Comparison of ENCODE assay signal across 25 cellular contexts in the genomic region with DNA sequence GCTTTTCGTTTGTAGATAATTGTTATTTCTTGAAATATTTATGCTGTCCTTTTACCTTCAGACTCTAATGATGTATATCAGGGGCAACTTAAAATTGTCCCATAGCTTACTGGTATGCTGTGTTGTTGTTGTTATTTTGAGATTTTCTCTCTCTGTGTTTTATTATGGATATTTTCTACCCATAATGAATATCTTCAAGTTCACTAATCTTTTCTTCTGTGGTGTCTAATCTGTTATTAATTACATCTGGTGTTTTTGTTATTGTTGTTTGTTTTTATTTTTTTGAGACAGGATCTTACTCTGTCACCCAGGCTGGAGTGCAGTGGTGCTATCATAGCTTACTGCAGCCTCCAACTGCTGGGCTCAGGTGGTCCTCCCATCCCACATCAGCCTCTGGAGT. TPM values are rescaled to one million over a fixed set of nuclear protein-coding genes. Genes with fewer than 3 reads are reported as not detected.
A peak's percentile ranks its signal among the peaks of the same experiment; 100 is the strongest.
DNase-seq lines count a peak whose midpoint lies in the region; ATAC-seq and TF ChIP-seq lines count a peak whose summit lies in the region.
"Had no signal": no experiment of that assay in that cellular context is flagged by ENCODE, and none has a peak within 500 bp of the region (broad histone marks: within the 10 kb centered on the region; RNA-seq: fewer than 3 reads in every experiment).

No MANE protein-coding gene starts in this region.

- H3K9me2 ChIP-seq in SK-N-SH = no peaks in the 10 kb centered on the region

- H3K4me3 Mint-ChIP-seq in T-helper 17 cell = no peak overlapping the region
- no peak overlapping the region for H3K4me3 Mint-ChIP-seq in central memory CD8-positive, alpha-beta T cell
- no peak overlapping the region for H3K4me3 Mint-ChIP-seq in stimulated activated memory B cell treated with anti-CD40 and anti-IgM and Interleukin-4, amounts not matched to agents 10 μg/mL and 1 μg/mL and 100 μg/mL, for 72 hours
- H3K4me3 Mint-ChIP-seq: B cell; CD4-positive, alpha-beta memory T cell; CD4-positive, CD25-positive, alpha-beta regulatory T cell; CD8-positive, alpha-beta memory T cell had no signal

- no peaks in the 10 kb centered on the region for H3F3A ChIP-seq in SK-N-SH (replicated peaks; ENCODE audit: insufficient read depth)

- no peak overlapping the region for H3K4me3 ChIP-seq in SK-N-SH (ENCODE audit: low read depth in 2 of 2, low read length in 1 of 2)
- H3K4me3 ChIP-seq: A549; BLaER1 treated with 17β-estradiol and CSF1 and Interleukin-3, amounts not matched to agents 10 nM and 100 nM; GM12878 had no signal

- H3K4me1 Mint-ChIP-seq in T-helper 17 cell = peaks cover 18% of the 10 kb centered on the region
- H3K4me1 Mint-ChIP-seq in central memory CD8-positive, alpha-beta T cell = peaks cover 19% of the 10 kb centered on the region
- H3K4me1 Mint-ChIP-seq in stimulated activated memory B cell treated with anti-CD40 and anti-IgM and Interleukin-4, amounts not matched to agents 10 μg/mL and 1 μg/mL and 100 μg/mL, for 72 hours = peaks cover 4% of the 10 kb centered on the region
- H3K4me1 Mint-ChIP-seq: B cell had no signal

- H3K9me3 ChIP-seq in SK-N-SH (no peaks in the 10 kb centered on the region), T-helper 17 cell (ENCODE audit: control insufficient read depth, low read length, poor library complexity, severe bottlenecking) (no peaks in the 10 kb centered on the region)

- no peaks in the 10 kb centered on the region for H3K4me1 ChIP-seq in SK-N-SH (ENCODE audit: control insufficient read depth in 1 of 2, insufficient read depth in 2 of 2, low read depth in 1 of 2, low read length in 1 of 2)
- H3K4me1 ChIP-seq: A549 had no signal

- ATAC-seq in SK-N-SH treated with all-trans-retinoic acid at 6 μM for 48 hours (no peak), T-helper 17 cell (no peak)
- no peak for ATAC-seq in central memory CD8-positive, alpha-beta T cell (replicated peaks; ENCODE audit: extremely low read depth, poor library complexity, severe bottlenecking)
- no peak for ATAC-seq in stimulated activated memory B cell treated with anti-CD40 and anti-IgM and Interleukin-4, amounts not matched to agents 10 μg/mL and 1 μg/mL and 100 μg/mL, for 72 hours
- ATAC-seq: A549, GM12878 had no signal

- TF ChIP-seq RAD21 in SK-N-SH (IDR thresholded peaks at IDR 0.05; ENCODE audit: low read length) = no peak

- WGBS in SK-N-SH (ENCODE audit: low lambda C conversion rate) = 90% methylated on average over 1 of the region's 1 CpG

- H3K27ac Mint-ChIP-seq in T-helper 17 cell = peak overlapping the region; percentile 47
- peak overlapping the region; percentile 19 for H3K27ac Mint-ChIP-seq in central memory CD8-positive, alpha-beta T cell (ENCODE audit: low read depth)
- peak overlapping the region; percentile 10 for H3K27ac Mint-ChIP-seq in stimulated activated memory B cell treated with anti-CD40 and anti-IgM and Interleukin-4, amounts not matched to agents 10 μg/mL and 1 μg/mL and 100 μg/mL, for 72 hours
- H3K27ac Mint-ChIP-seq: B cell; CD8-positive, alpha-beta memory T cell had no signal

- POLR2A ChIA-PET in SK-N-SH (lab: Yijun Ruan, JAX) = no interaction called here

- DNase-seq in SK-N-SH (no peak), T-helper 17 cell (no peak), nucleus accumbens (lab: John Stamatoyannopoulos, UW) (no peak), CD1c-positive myeloid dendritic cell (ENCODE audit: extremely low spot score) (no peak)
- DNase-seq in central memory CD8-positive, alpha-beta T cell (ENCODE audit: low spot score in 2 of 2) = no peak
- DNase-seq: AML-193; CD4-positive, alpha-beta memory T cell; CD4-positive, CD25-positive, alpha-beta regulatory T cell; CD8-positive, alpha-beta memory T cell; COR-L47; DMS 273 treated with DMSO at 0.1 percent for 48 hours; DMS153; DMS53; DMS79; DND-41; EL; GDM1 had no signal

- no peak overlapping the region for H2AFZ ChIP-seq in SK-N-SH (ENCODE audit: low read depth)

- TF ChIP-seq CTCF in SK-N-SH (IDR thresholded peaks at IDR 0.05) = no peak

- no peaks in the 10 kb centered on the region for H4K20me1 ChIP-seq in SK-N-SH (ENCODE audit: insufficient read depth)

- H3K36me3 ChIP-seq in SK-N-SH (replicated peaks in 1 of 2; ENCODE audit: control insufficient read depth in 1 of 2, insufficient read depth in 2 of 2, low read length in 1 of 2) = peaks cover 21 to 73% of the 10 kb centered on the region in 2 experiments

- no peak overlapping the region for H3K9ac ChIP-seq in SK-N-SH
- H3K9ac ChIP-seq: BLaER1 treated with 17β-estradiol and CSF1 and Interleukin-3, amounts not matched to agents 10 nM and 100 nM had no signal

- no peaks in the 10 kb centered on the region for H3K27me3 Mint-ChIP-seq in T-helper 17 cell
- H3K27me3 Mint-ChIP-seq in central memory CD8-positive, alpha-beta T cell = no peaks in the 10 kb centered on the region
- H3K27me3 Mint-ChIP-seq in stimulated activated memory B cell treated with anti-CD40 and anti-IgM and Interleukin-4, amounts not matched to agents 10 μg/mL and 1 μg/mL and 100 μg/mL, for 72 hours = no peaks in the 10 kb centered on the region
- H3K27me3 Mint-ChIP-seq: B cell; CD4-positive, alpha-beta memory T cell; CD4-positive, CD25-positive, alpha-beta regulatory T cell; CD8-positive, alpha-beta memory T cell had no signal

- peaks cover 70% of the 10 kb centered on the region for H3K79me2 ChIP-seq in SK-N-SH (ENCODE audit: insufficient read depth)

- H3K9me3 Mint-ChIP-seq in central memory CD8-positive, alpha-beta T cell = no peaks in the 10 kb centered on the region
- no peaks in the 10 kb centered on the region for H3K9me3 Mint-ChIP-seq in stimulated activated memory B cell treated with anti-CD40 and anti-IgM and Interleukin-4, amounts not matched to agents 10 μg/mL and 1 μg/mL and 100 μg/mL, for 72 hours
- H3K9me3 Mint-ChIP-seq: CD4-positive, alpha-beta memory T cell; CD8-positive, alpha-beta memory T cell had no signal

- no peaks in the 10 kb centered on the region for H3K36me3 Mint-ChIP-seq in T-helper 17 cell (ENCODE audit: low read depth)
- peaks cover 36% of the 10 kb centered on the region for H3K36me3 Mint-ChIP-seq in central memory CD8-positive, alpha-beta T cell (ENCODE audit: insufficient read depth)
- H3K36me3 Mint-ChIP-seq in stimulated activated memory B cell treated with anti-CD40 and anti-IgM and Interleukin-4, amounts not matched to agents 10 μg/mL and 1 μg/mL and 100 μg/mL, for 72 hours = peaks cover 56% of the 10 kb centered on the region

- no peak for TF ChIP-seq EP300 in SK-N-SH (IDR thresholded peaks at IDR 0.05; ENCODE audit: borderline replicate concordance in 1 of 2, low read depth in 1 of 2, low read length in 1 of 2)

- no peaks in the 10 kb centered on the region for H3K27me3 ChIP-seq in SK-N-SH (ENCODE audit: insufficient read depth)
- H3K27me3 ChIP-seq: BLaER1 treated with 17β-estradiol and CSF1 and Interleukin-3, amounts not matched to agents 10 nM and 100 nM had no signal

- H3K27ac ChIP-seq in SK-N-SH (ENCODE audit: low read depth in 2 of 2, low read length in 1 of 2) = no peak overlapping the region
- H3K27ac ChIP-seq: 22Rv1; A549; BLaER1 treated with 17β-estradiol and CSF1 and Interleukin-3, amounts not matched to agents 10 nM and 100 nM; C4-2B had no signal

- no peak overlapping the region for H3K4me2 ChIP-seq in SK-N-SH
- H3K4me2 ChIP-seq: A549; BLaER1 treated with 17β-estradiol and CSF1 and Interleukin-3, amounts not matched to agents 10 nM and 100 nM had no signal

- CTCF ChIA-PET in SK-N-SH (lab: Yijun Ruan, JAX) = interaction anchor here (2.1 to 2.7 kb wide), 2 partner anchors 27 to 190 kb away, joined by 11 to 12 read pairs; no protein-coding TSS in a partner anchor

TF ChIP-seq in SK-N-SH treated with all-trans-retinoic acid at 6 μM for 48 hours, 23 proteins besides CTCF, POLR2A, EP300 and RAD21:
- TF ChIP-seq CSDC2 (CRISPR knock-in tag; IDR thresholded peaks at IDR 0.05) (no peak), ZFP30 (CRISPR knock-in tag; IDR thresholded peaks at IDR 0.05) (peak; percentile 92), ZNF8 (CRISPR knock-in tag; IDR thresholded peaks at IDR 0.05) (no peak)

TF ChIP-seq in SK-N-SH, 30 proteins besides CTCF, POLR2A, EP300 and RAD21 (continues in another document):
- TF ChIP-seq NFIC (IDR thresholded peaks at IDR 0.05; ENCODE audit: borderline replicate concordance) (no peak), EZH2phosphoT487 (IDR thresholded peaks at IDR 0.05; ENCODE audit: borderline replicate concordance, low read depth) (no peak), SIN3A (IDR thresholded peaks at IDR 0.05; ENCODE audit: borderline replicate concordance, low read depth, low read length) (no peak), TAF1 (IDR thresholded peaks at IDR 0.05; ENCODE audit: borderline replicate concordance, low read depth, low read length) (no peak), TCF12 (IDR thresholded peaks at IDR 0.05) (no peak), FOXJ3 (CRISPR knock-in tag; IDR thresholded peaks at IDR 0.05) (no peak), MXI1 (IDR thresholded peaks at IDR 0.05; ENCODE audit: low read depth, low read length) (no peak)
- TF ChIP-seq, protein P1, sequence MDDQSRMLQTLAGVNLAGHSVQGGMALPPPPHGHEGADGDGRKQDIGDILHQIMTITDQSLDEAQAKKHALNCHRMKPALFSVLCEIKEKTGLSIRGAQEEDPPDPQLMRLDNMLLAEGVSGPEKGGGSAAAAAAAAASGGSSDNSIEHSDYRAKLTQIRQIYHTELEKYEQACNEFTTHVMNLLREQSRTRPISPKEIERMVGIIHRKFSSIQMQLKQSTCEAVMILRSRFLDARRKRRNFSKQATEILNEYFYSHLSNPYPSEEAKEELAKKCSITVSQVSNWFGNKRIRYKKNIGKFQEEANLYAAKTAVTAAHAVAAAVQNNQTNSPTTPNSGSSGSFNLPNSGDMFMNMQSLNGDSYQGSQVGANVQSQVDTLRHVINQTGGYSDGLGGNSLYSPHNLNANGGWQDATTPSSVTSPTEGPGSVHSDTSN (IDR thresholded peaks at IDR 0.05) = no peak
- TF ChIP-seq, protein P2, sequence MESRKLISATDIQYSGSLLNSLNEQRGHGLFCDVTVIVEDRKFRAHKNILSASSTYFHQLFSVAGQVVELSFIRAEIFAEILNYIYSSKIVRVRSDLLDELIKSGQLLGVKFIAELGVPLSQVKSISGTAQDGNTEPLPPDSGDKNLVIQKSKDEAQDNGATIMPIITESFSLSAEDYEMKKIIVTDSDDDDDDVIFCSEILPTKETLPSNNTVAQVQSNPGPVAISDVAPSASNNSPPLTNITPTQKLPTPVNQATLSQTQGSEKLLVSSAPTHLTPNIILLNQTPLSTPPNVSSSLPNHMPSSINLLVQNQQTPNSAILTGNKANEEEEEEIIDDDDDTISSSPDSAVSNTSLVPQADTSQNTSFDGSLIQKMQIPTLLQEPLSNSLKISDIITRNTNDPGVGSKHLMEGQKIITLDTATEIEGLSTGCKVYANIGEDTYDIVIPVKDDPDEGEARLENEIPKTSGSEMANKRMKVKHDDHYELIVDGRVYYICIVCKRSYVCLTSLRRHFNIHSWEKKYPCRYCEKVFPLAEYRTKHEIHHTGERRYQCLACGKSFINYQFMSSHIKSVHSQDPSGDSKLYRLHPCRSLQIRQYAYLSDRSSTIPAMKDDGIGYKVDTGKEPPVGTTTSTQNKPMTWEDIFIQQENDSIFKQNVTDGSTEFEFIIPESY (IDR thresholded peaks at IDR 0.05; ENCODE audit: borderline replicate concordance, low read depth) = no peak

RNA-seq across cellular contexts. Expression of a gene that starts 28.5 kb away (rescaled TPM):
- 4.5 and 7.3 TPM in 2 replicates for polyA plus RNA-seq in SK-N-SH (2012; rRNA removed)
- polyA plus RNA-seq in SK-N-SH (2012; cell fraction: cytosol; rRNA removed) = 7.0 and 8.3 TPM in 2 replicates
- polyA plus RNA-seq in SK-N-SH (2012; cell fraction: nucleus; rRNA removed) = 20.3 and 21.2 TPM in 2 replicates
- 10 to 100 TPM; 33.9 to 35.1 TPM for total RNA-seq in T-helper 17 cell
